8 cellular contexts compared by ENCODE assay signal in genomic region chr5:129125819-129126218, GRCh38. TPM values are rescaled to one million over a fixed set of nuclear protein-coding genes. Genes with fewer than 3 reads are reported as not detected.
DNase-seq lines count a peak whose midpoint lies in the region; ATAC-seq and TF ChIP-seq lines count a peak whose summit lies in the region.

No MANE protein-coding gene starts in this region.

- no peaks in the 10 kb centered on the region for H3K9me2 ChIP-seq in GM23338 (ENCODE audit: insufficient read depth)

- no peak overlapping the region for H3T11ph ChIP-seq in H9 (ENCODE audit: low read length)

- H3K56ac ChIP-seq in H9 (ENCODE audit: insufficient read length, low read depth, low read length), result no peak overlapping the region

- H3K4me3 Mint-ChIP-seq in endodermal cell (no peak overlapping the region), H9 (no peak overlapping the region), GM23338 (no peak overlapping the region)

- H3K4me2 ChIP-seq in H9 (ENCODE audit: insufficient read depth, insufficient read length, low read length) (no peak overlapping the region), GM23338 (no peak overlapping the region)

- H3K18ac ChIP-seq in H9 (ENCODE audit: insufficient read length, low read depth, low read length), result no peak overlapping the region

- ATAC-seq in GM21381 (IDR thresholded peaks at IDR 0.05; ENCODE audit: unreplicated experiment) (peak; percentile 81), HG03439 (IDR thresholded peaks at IDR 0.05; ENCODE audit: unreplicated experiment) (peak; percentile 78), GM23338 (no peak)

- H3K4me1 Mint-ChIP-seq in endodermal cell, result peaks cover 3% of the 10 kb centered on the region
- peaks cover 0 to 6% of the 10 kb centered on the region in 2 experiments; a peak in 1 of 4 replicates for H3K4me1 Mint-ChIP-seq in H9
- H3K4me1 Mint-ChIP-seq in GM23338, result no peaks in the 10 kb centered on the region; the same call in 2 of the 3 replicates

- H2AFZ ChIP-seq in H9 (ENCODE audit: low read length), result no peak overlapping the region
- H2AFZ ChIP-seq in GM23338, result no peak overlapping the region

- H3K79me2 ChIP-seq in H9 (ENCODE audit: insufficient read depth, low read length), result no peaks in the 10 kb centered on the region
- H3K79me2 ChIP-seq in GM23338 (replicated peaks; ENCODE audit: insufficient read depth), result no peaks in the 10 kb centered on the region

- in situ Hi-C loops in GM13976 (cut with MboI; ENCODE audit: low sequenced_read_pairs, unreplicated experiment), result loop anchor here (25.0 kb wide), 1 partner anchor 214 kb away; no protein-coding TSS in a partner anchor

- no peak overlapping the region for H4K91ac ChIP-seq in H9 (ENCODE audit: insufficient read length, low read depth, low read length)

- no peaks in the 10 kb centered on the region for H3K4me1 ChIP-seq in endodermal cell (ENCODE audit: control insufficient read depth, insufficient read depth, low read length)
- H3K4me1 ChIP-seq in H9 (ENCODE audit: insufficient read depth, low read length), result no peaks in the 10 kb centered on the region
- H3K4me1 ChIP-seq in GM23338 (ENCODE audit: insufficient read depth), result no peaks in the 10 kb centered on the region

- no peaks in the 10 kb centered on the region for H3K9me3 Mint-ChIP-seq in endodermal cell
- H3K9me3 Mint-ChIP-seq in H9, result no peaks in the 10 kb centered on the region
- H3K9me3 Mint-ChIP-seq in GM23338, result no peaks in the 10 kb centered on the region

- H3K27ac Mint-ChIP-seq in endodermal cell, result no peak overlapping the region
- no peak overlapping the region for H3K27ac Mint-ChIP-seq in H9
- no peak overlapping the region for H3K27ac Mint-ChIP-seq in GM23338

- H3K23me2 ChIP-seq in H9 (ENCODE audit: insufficient read length, low read depth, low read length, poor library complexity, severe bottlenecking), result no peaks in the 10 kb centered on the region

- H3K9me3 ChIP-seq in endodermal cell (ENCODE audit: control insufficient read depth, low read length) (no peaks in the 10 kb centered on the region), H9 (ENCODE audit: control insufficient read depth, low read depth, low read length) (no peaks in the 10 kb centered on the region)

- no peak for TF ChIP-seq CTCF in GM13976 (IDR thresholded peaks at IDR 0.05; ENCODE audit: borderline replicate concordance, control extremely low read depth, extremely low read depth, insufficient read depth, missing control alignments)
- TF ChIP-seq CTCF in endodermal cell (conservative IDR thresholded peaks at IDR 0.05), result peak; percentile 58
- no peak; the same call in 2 of the 3 replicates for TF ChIP-seq CTCF in H9 (conservative IDR thresholded peaks at IDR 0.05)
- no peak for TF ChIP-seq CTCF in GM23338 (conservative IDR thresholded peaks at IDR 0.05; ENCODE audit: low read depth in 2 of 2)

- DNase-seq in GM13976 (ENCODE audit: low spot score) (peak; percentile 27), endodermal cell (no peak), EL (no peak), H9 (no peak), GM23338 (ENCODE audit: low spot score) (no peak), foreskin melanocyte (no peak)

- H4K5ac ChIP-seq in H9 (ENCODE audit: insufficient read length, low read depth, low read length), result no peak overlapping the region

- no peak overlapping the region for H2BK5ac ChIP-seq in H9 (ENCODE audit: insufficient read length, low read length)

- H3K4ac ChIP-seq in H9 (ENCODE audit: low read depth, low read length), result no peak overlapping the region

- no peak overlapping the region for H3K14ac ChIP-seq in H9 (ENCODE audit: insufficient read depth, low read length)

- H3K4me3 ChIP-seq in endodermal cell (ENCODE audit: low read length) (no peak overlapping the region), GM23338 (no peak overlapping the region)

- no peak overlapping the region for H3K9ac ChIP-seq in endodermal cell (ENCODE audit: extremely low read depth, low read length, poor library complexity, severe bottlenecking)
- no peak overlapping the region for H3K9ac ChIP-seq in H9 (ENCODE audit: extremely low read depth, insufficient read length, low read length)

- no peaks in the 10 kb centered on the region for H3F3A ChIP-seq in GM23338 (replicated peaks; ENCODE audit: low read depth)

- H3K36me3 ChIP-seq in endodermal cell (ENCODE audit: control insufficient read depth, insufficient read depth, low read length), result no peaks in the 10 kb centered on the region
- no peaks in the 10 kb centered on the region for H3K36me3 ChIP-seq in GM23338 (ENCODE audit: insufficient read depth)

- no peaks in the 10 kb centered on the region for H3K27me3 Mint-ChIP-seq in endodermal cell (ENCODE audit: insufficient read depth)
- H3K27me3 Mint-ChIP-seq in H9 (ENCODE audit: low read depth), result no peaks in the 10 kb centered on the region
- H3K27me3 Mint-ChIP-seq in GM23338 (ENCODE audit: insufficient read depth, low read depth, poor library complexity), result no peaks in the 10 kb centered on the region

- H3K23ac ChIP-seq in H9 (ENCODE audit: insufficient read length, low read depth, low read length), result no peak overlapping the region

- H2BK15ac ChIP-seq in H9 (ENCODE audit: low read depth, low read length), result no peak overlapping the region

- no peak overlapping the region for H4K8ac ChIP-seq in H9 (replicated peaks; ENCODE audit: insufficient read length, low read depth, low read length)

- H3K27me3 ChIP-seq in endodermal cell (ENCODE audit: control insufficient read depth, insufficient read depth, low read length, poor library complexity, severe bottlenecking), result no peaks in the 10 kb centered on the region
- no peaks in the 10 kb centered on the region for H3K27me3 ChIP-seq in H9 (ENCODE audit: insufficient read depth, low read length)
- H3K27me3 ChIP-seq in GM23338 (ENCODE audit: insufficient read depth), result no peaks in the 10 kb centered on the region

- H3K36me3 Mint-ChIP-seq in endodermal cell (ENCODE audit: low read depth), result no peaks in the 10 kb centered on the region
- H3K36me3 Mint-ChIP-seq in H9 (ENCODE audit: insufficient read depth in 1 of 3, low read depth in 3 of 3), result no peaks in the 10 kb centered on the region
- H3K36me3 Mint-ChIP-seq in GM23338 (ENCODE audit: low read depth), result no peaks in the 10 kb centered on the region

- H2BK20ac ChIP-seq in H9 (ENCODE audit: low read depth, low read length, poor library complexity, severe bottlenecking), result no peak overlapping the region

- 86 to 89% methylated on average over 1 of the region's 2 CpGs for WGBS in endodermal cell (ENCODE audit: insufficient coverage in 1 of 2, insufficient read length in 1 of 2), 2 experiments
- no CpG with 5 or more reads among the region's 2 CpGs for WGBS in H9 (ENCODE audit: extremely low coverage, insufficient read length, low lambda C conversion rate)

- H4K20me1 ChIP-seq in H9 (ENCODE audit: control insufficient read depth, insufficient read depth, insufficient read length) (no peaks in the 10 kb centered on the region), GM23338 (replicated peaks; ENCODE audit: insufficient read depth) (no peaks in the 10 kb centered on the region)

- H2AK5ac ChIP-seq in H9 (ENCODE audit: insufficient read length, low read length), result no peak overlapping the region

- H3K27ac ChIP-seq in endodermal cell (ENCODE audit: low read depth, low read length) (no peak overlapping the region), H9 (ENCODE audit: insufficient read length, low read depth, low read length) (no peak overlapping the region), GM23338 (ENCODE audit: low read depth) (no peak overlapping the region)

- no peak overlapping the region for H2BK12ac ChIP-seq in H9 (ENCODE audit: insufficient read length, low read depth, low read length)

- no peak overlapping the region for H2BK120ac ChIP-seq in H9 (ENCODE audit: low read depth, low read length, poor library complexity, severe bottlenecking)

- H3K79me1 ChIP-seq in H9 (ENCODE audit: insufficient read depth, low read depth, low read length, poor library complexity, severe bottlenecking), result no peaks in the 10 kb centered on the region

TF ChIP-seq in GM23338, 12 proteins besides CTCF, POLR2A, EP300 and RAD21 (continues in another document):
- TF ChIP-seq ZNF114 (CRISPR knock-in tag; IDR thresholded peaks at IDR 0.05), result no peak

RNA-seq across cellular contexts. Expression of gene ISOC1, which starts 31.3 kb away (rescaled TPM):
- 10 to 100 TPM; 48.5 to 56.7 TPM for total RNA-seq in endodermal cell
- polyA plus RNA-seq in endodermal cell (2013, experiment 1 of 2), result 22.7 TPM
- polyA plus RNA-seq in endodermal cell (2013, experiment 2 of 2), result 21.2 TPM
- total RNA-seq in H9 (2021), result 21.6 and 23.0 TPM in 2 replicates
- 31.5 and 33.7 TPM in 2 replicates for total RNA-seq in GM23338 (2014; rRNA removed; shearing (Covaris generic))
- polyA plus RNA-seq in GM23338 (2016; fragmentation: Nextera tagmentation; extraction: Ambion mirVana), result 31.2 and 34.2 TPM in 2 replicates
